In genomic region chr19:56094449-56094848, GRCh38 we compare ENCODE assay signal across 26 cellular contexts.
"Had no signal": no experiment of that assay in that cellular context is flagged by ENCODE, and none has a peak within 500 bp of the region (broad histone marks: within the 10 kb centered on the region; RNA-seq: fewer than 3 reads in every experiment).

No MANE protein-coding gene starts in this region.

- H3K27ac Mint-ChIP-seq: mesothelial cell of epicardium; natural killer cell treated with Interleukin-12 subunit alpha and Interleukin-12 subunit beta and Interleukin-15 and Interleukin-18, amount 100 ng/mL, for 72 hours; stimulated activated memory B cell treated with anti-CD40 and anti-IgM and Interleukin-4, amounts not matched to agents 10 μg/mL and 1 μg/mL and 100 μg/mL, for 72 hours had no signal

- H3K4me3 Mint-ChIP-seq: mesothelial cell of epicardium; naive thymus-derived CD4-positive, alpha-beta T cell; natural killer cell treated with Interleukin-12 subunit alpha and Interleukin-12 subunit beta and Interleukin-15 and Interleukin-18, amount 100 ng/mL, for 72 hours; stimulated activated memory B cell treated with anti-CD40 and anti-IgM and Interleukin-4, amounts not matched to agents 10 μg/mL and 1 μg/mL and 100 μg/mL, for 72 hours had no signal

- H3K27me3 ChIP-seq: pancreas, stomach, testis, thyroid gland, transverse colon, upper lobe of left lung, vagina had no signal

- H3K9me3 Mint-ChIP-seq: natural killer cell treated with Interleukin-12 subunit alpha and Interleukin-12 subunit beta and Interleukin-15 and Interleukin-18, amount 100 ng/mL, for 72 hours had no signal

- H3K4me3 ChIP-seq: left ventricle myocardium inferior, lung, pancreas, prostate gland, skin epidermis, stomach, testis, thyroid gland, transverse colon, upper lobe of left lung, vagina had no signal

- ATAC-seq: naive thymus-derived CD4-positive, alpha-beta T cell; natural killer cell treated with Interleukin-12 subunit alpha and Interleukin-12 subunit beta and Interleukin-15 and Interleukin-18, amount 100 ng/mL, for 72 hours; pancreas; right cardiac atrium; sciatic nerve; stimulated activated memory B cell treated with anti-CD40 and anti-IgM and Interleukin-4, amounts not matched to agents 10 μg/mL and 1 μg/mL and 100 μg/mL, for 72 hours; stimulated activated naive CD8-positive, alpha-beta T cell treated with anti-CD3 and anti-CD28 coated beads, Interleukin-15, Interleukin-2, amounts not matched to agents 100 U/mL and 50 U/mL, for 24 hours had no signal

- H3K27me3 Mint-ChIP-seq: naive thymus-derived CD4-positive, alpha-beta T cell; natural killer cell treated with Interleukin-12 subunit alpha and Interleukin-12 subunit beta and Interleukin-15 and Interleukin-18, amount 100 ng/mL, for 72 hours; stimulated activated memory B cell treated with anti-CD40 and anti-IgM and Interleukin-4, amounts not matched to agents 10 μg/mL and 1 μg/mL and 100 μg/mL, for 72 hours had no signal

- H3K36me3 ChIP-seq: pancreas, prostate gland, thyroid gland had no signal

- H3K36me3 Mint-ChIP-seq: natural killer cell treated with Interleukin-12 subunit alpha and Interleukin-12 subunit beta and Interleukin-15 and Interleukin-18, amount 100 ng/mL, for 72 hours had no signal

- DNase-seq: hippocampal formation; mesendoderm; naive thymus-derived CD4-positive, alpha-beta T cell; pancreas; posterior cingulate gyrus; retina; stimulated activated CD4-positive, alpha-beta T cell treated with anti-CD3 and anti-CD28 coated beads, Interleukin-12 subunit alpha, Interleukin-12 subunit beta, amount 100 ng/mL, for 4 hours; stimulated activated CD4-positive, alpha-beta T cell treated with anti-CD3 and anti-CD28 coated beads, Interleukin-15, amount 100 ng/mL, for 24 hours; stimulated activated CD4-positive, alpha-beta T cell treated with anti-CD3 and anti-CD28 coated beads, Interleukin-4, amount 100 ng/mL, for 4 hours; stimulated activated CD8-positive, alpha-beta memory T cell treated with anti-CD3 and anti-CD28 coated beads, Interleukin-4, amount 100 ng/mL, for 48 hours; stimulated activated naive CD8-positive, alpha-beta T cell treated with anti-CD3 and anti-CD28 coated beads, Interleukin-15, Interleukin-2, amounts not matched to agents 100 U/mL and 50 U/mL, for 24 hours; stomach; testis; thyroid gland; transverse colon; upper lobe of left lung had no signal
